In genomic region chr4:6308890-6309643, GRCh38 we compare ENCODE assay signal across 9 cellular contexts. TPM values are rescaled to one million over a fixed set of nuclear protein-coding genes. Genes with fewer than 3 reads are reported as not detected.
DNase-seq lines count a peak whose midpoint lies in the region; ATAC-seq, FAIRE-seq and TF ChIP-seq lines count a peak whose summit lies in the region.
"Had no signal": no experiment of that assay in that cellular context is flagged by ENCODE, and none has a peak within 500 bp of the region (broad histone marks: within the 10 kb centered on the region; RNA-seq: fewer than 3 reads in every experiment).

No MANE protein-coding gene starts in this region.

- no peak overlapping the region for H3K4me3 Mint-ChIP-seq in T-helper 17 cell

- TF ChIP-seq POLR2A in esophagus squamous epithelium (IDR thresholded peaks at IDR 0.05) = no peak

- H2BK12ac ChIP-seq in trophoblast cell (ENCODE audit: low read length) = peak overlapping the region; percentile 65

- no peak overlapping the region for H2AK5ac ChIP-seq in trophoblast cell (ENCODE audit: low read length)

- no peak for FAIRE-seq in HTR-8/SVneo (lab: Jason Lieb, UNC)

- H3K4me3 ChIP-seq in esophagus squamous epithelium (peak overlapping the region; percentile 7 to 69 (median 40)), trophoblast cell (ENCODE audit: low read depth, low read length) (peak overlapping the region; percentile 68)

- H4K91ac ChIP-seq in trophoblast cell (ENCODE audit: low read depth, low read length) = peak overlapping the region; percentile 26

- peak in 1 of 6 experiments; percentile 11 for TF ChIP-seq CTCF in esophagus squamous epithelium (IDR thresholded peaks at IDR 0.05)

- peaks cover 13% of the 10 kb centered on the region for H3K79me1 ChIP-seq in trophoblast cell (ENCODE audit: low read length)

- H3K9me3 ChIP-seq in esophagus squamous epithelium (no peaks in the 10 kb centered on the region), trophoblast cell (ENCODE audit: insufficient read depth, low read depth, low read length) (peaks cover 4% of the 10 kb centered on the region), T-helper 17 cell (ENCODE audit: control insufficient read depth, low read length, poor library complexity, severe bottlenecking) (no peaks in the 10 kb centered on the region)

- H3K9ac ChIP-seq in trophoblast cell (ENCODE audit: low read length) = no peak overlapping the region

- DNase-seq in DMS53 treated with DMSO at 0.1 percent for 48 hours (lab: John Stamatoyannopoulos, UW; ENCODE audit: unreplicated experiment) = peak; percentile 56
- peak; percentile 75 for DNase-seq in NCI-H69 (lab: John Stamatoyannopoulos, UW)
- DNase-seq in esophagus squamous epithelium (lab: John Stamatoyannopoulos, UW) = no peak
- DNase-seq in trophoblast cell = no peak
- no peak for DNase-seq in hippocampal formation (lab: John Stamatoyannopoulos, UW)
- no peak for DNase-seq in T-helper 17 cell
- no peak for DNase-seq in HTR-8/SVneo (ENCODE audit: insufficient read length, low spot score)

- WGBS in esophagus squamous epithelium, 2 donors = 7 to 10% methylated on average over 4 to 5 of the region's 65 CpGs
- no CpG with 5 or more reads among the region's 65 CpGs for WGBS in trophoblast cell (ENCODE audit: extremely low coverage, insufficient coverage, insufficient read length)

- no peak for ATAC-seq in GM21447 (IDR thresholded peaks at IDR 0.05; ENCODE audit: unreplicated experiment)
- ATAC-seq in T-helper 17 cell = no peak
- ATAC-seq: HCT116 had no signal

- H4K8ac ChIP-seq in trophoblast cell (ENCODE audit: low read depth, low read length) = peak overlapping the region; percentile 71

- H3K23ac ChIP-seq in trophoblast cell (ENCODE audit: low read length) = no peak overlapping the region

- peaks cover 8% of the 10 kb centered on the region for H3K36me3 Mint-ChIP-seq in T-helper 17 cell (ENCODE audit: low read depth)

- H4K12ac ChIP-seq in trophoblast cell (ENCODE audit: low read depth, low read length) = peak overlapping the region; percentile 40

- H3K27ac ChIP-seq in esophagus squamous epithelium = peak overlapping the region in 2 of 4 donors; percentile 9 to 44
- H3K27ac ChIP-seq in trophoblast cell (ENCODE audit: low read depth, low read length) = no peak overlapping the region

- H2AFZ ChIP-seq in trophoblast cell (ENCODE audit: insufficient read depth, low read length, poor library complexity) = peak overlapping the region; percentile 50

- H2BK120ac ChIP-seq in trophoblast cell (ENCODE audit: insufficient read depth, low read length, poor library complexity) = peak overlapping the region; percentile 18

- H3K14ac ChIP-seq in trophoblast cell (ENCODE audit: low read length) = peak overlapping the region; percentile 76

- H3K27ac Mint-ChIP-seq in T-helper 17 cell = no peak overlapping the region

- H3K4me1 ChIP-seq in esophagus squamous epithelium = peaks cover 8 to 28% (median 9%) of the 10 kb centered on the region in 3 donors
- H3K4me1 ChIP-seq in trophoblast cell (ENCODE audit: control insufficient read depth in 1 of 2, insufficient read depth in 2 of 2, low read length in 2 of 2) = peaks cover 9 to 23% of the 10 kb centered on the region in 2 experiments

- intact Hi-C loops in esophagus squamous epithelium (cut with DNase I) = no loop called here

- peaks cover 2% of the 10 kb centered on the region for H3K4me1 Mint-ChIP-seq in T-helper 17 cell

- peaks cover 0 to 51% (median 0%) of the 10 kb centered on the region in 4 donors for H3K27me3 ChIP-seq in esophagus squamous epithelium
- H3K27me3 ChIP-seq in trophoblast cell (ENCODE audit: insufficient read depth, low read length) = peaks cover 3% of the 10 kb centered on the region

- peaks cover 0 to under 1% (median 0%) of the 10 kb centered on the region in 3 donors for H3K36me3 ChIP-seq in esophagus squamous epithelium
- H3K36me3 ChIP-seq in trophoblast cell (ENCODE audit: control insufficient read depth in 1 of 2, insufficient read depth in 2 of 2, low read length in 2 of 2) = peaks cover 5 to 7% of the 10 kb centered on the region in 2 experiments

- no peak overlapping the region for H2BK5ac ChIP-seq in trophoblast cell (ENCODE audit: low read depth, low read length, poor library complexity)

- H3K18ac ChIP-seq in trophoblast cell (ENCODE audit: low read length) = peak overlapping the region; percentile 55

- H3K27me3 Mint-ChIP-seq in T-helper 17 cell = peaks cover 78% of the 10 kb centered on the region

- peak overlapping the region; percentile 80 for H3K4me2 ChIP-seq in trophoblast cell (ENCODE audit: low read length)

- H3K79me2 ChIP-seq in trophoblast cell (ENCODE audit: control insufficient read depth, insufficient read depth, low read length, poor library complexity) = no peaks in the 10 kb centered on the region

- H3K4ac ChIP-seq in trophoblast cell (ENCODE audit: low read depth, low read length) = no peak overlapping the region

RNA-seq across cellular contexts. Expression of gene WFS1, which starts 39.4 kb away (rescaled TPM):
- total RNA-seq in esophagus squamous epithelium = 10 to 100 TPM in 2 of 4 donors, 1 to 10 TPM in 2; 6.5 to 20.4 (median 9.6) TPM
- 65.0 and 74.6 TPM in 2 replicates for polyA plus RNA-seq in trophoblast cell (2013)
- 1 to 10 TPM; 1.7 to 2.4 TPM for total RNA-seq in T-helper 17 cell

Comparison
In these comparisons a context has a peak if more than half of its experiments do, and no peak if none do; other contexts are left out.
1. DNase-seq: peak in DMS53 treated with DMSO at 0.1 percent for 48 hours (single experiment) and NCI-H69 (single experiment); none in esophagus squamous epithelium (single experiment), trophoblast cell (0 of 2), hippocampal formation (0 of 2), T-helper 17 cell (0 of 3) and HTR-8/SVneo (single experiment).